In genomic region chr16:83998091-83998490, GRCh38 we compare ENCODE assay signal across 9 cellular contexts. TPM values are rescaled to one million over a fixed set of nuclear protein-coding genes. Genes with fewer than 3 reads are reported as not detected.
"Had no signal": no experiment of that assay in that cellular context is flagged by ENCODE, and none has a peak within 500 bp of the region (broad histone marks: within the 10 kb centered on the region; RNA-seq: fewer than 3 reads in every experiment).

No MANE protein-coding gene starts in this region.

- H3K9me3 ChIP-seq: HAP-1 had no signal

- H3K4me2 ChIP-seq: GM23338 had no signal

- H3K27ac Mint-ChIP-seq: GM23338, HFFc6 had no signal

- H3K4me3 ChIP-seq: GM23338, HAP-1, K562 had no signal

- H2AFZ ChIP-seq: GM23338 had no signal

- H3K36me3 ChIP-seq: HAP-1 had no signal

- H3K4me1 ChIP-seq: HAP-1 had no signal

- ATAC-seq: GM23338, HCT116, K562 had no signal

- H3K9me3 Mint-ChIP-seq: GM23338, HFFc6 had no signal

- H3K4me3 Mint-ChIP-seq: GM23338, HFFc6 had no signal

- DNase-seq: H7, HFFc6, IMR-90 had no signal

RNA-seq across cellular contexts. Expression of gene NECAB2, which starts 30.0 kb away (rescaled TPM):
- total RNA-seq: HT-29, IMR-90, K562 had no signal

RNA-seq across cellular contexts. Expression of gene SLC38A8, which starts 44.5 kb away (rescaled TPM):
- total RNA-seq: GM23338, H4, H7, HFFc6, HT-29, IMR-90, K562 had no signal
- polyA plus RNA-seq: GM23338, IMR-90 had no signal
